ENCODE assay signal across 8 cellular contexts in the genomic region with DNA sequence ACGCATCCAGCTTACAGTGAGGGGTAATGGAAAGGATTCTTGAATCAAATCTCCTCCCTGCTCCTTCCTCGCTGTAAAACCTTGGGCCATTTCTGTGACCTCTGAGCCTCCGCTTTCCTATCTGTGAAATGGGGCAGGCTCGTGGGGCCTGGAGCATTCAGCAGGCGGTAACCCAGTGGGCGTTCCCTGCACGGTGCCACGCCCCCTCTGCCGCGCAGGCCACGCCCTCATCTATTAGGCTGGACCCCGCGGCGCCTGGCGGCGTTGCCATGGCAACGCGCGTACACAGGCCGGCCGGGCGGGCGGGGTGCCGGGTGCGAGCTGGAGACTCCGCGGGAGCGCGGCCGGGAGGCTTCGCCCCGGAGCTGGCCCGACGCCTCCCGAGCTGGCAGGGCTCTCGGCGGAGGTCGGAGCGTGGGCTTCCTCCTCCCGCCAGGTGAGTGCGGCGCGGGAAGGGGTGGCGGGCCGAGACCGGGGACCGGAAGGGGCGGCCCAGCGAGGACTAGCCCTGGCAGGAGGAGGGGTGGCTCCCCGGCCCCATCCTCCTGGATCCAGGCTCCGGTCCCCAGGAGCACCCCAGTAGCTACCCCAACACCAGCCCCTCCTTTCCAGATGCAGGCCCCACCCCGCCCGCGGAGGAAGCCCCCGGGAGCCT. TPM values are rescaled to one million over a fixed set of nuclear protein-coding genes. Genes with fewer than 3 reads are reported as not detected.
A peak's percentile ranks its signal among the peaks of the same experiment; 100 is the strongest.
DNase-seq lines count a peak whose midpoint lies in the region; ATAC-seq, FAIRE-seq and TF ChIP-seq lines count a peak whose summit lies in the region.

A gene (plus strand): TSS at position 264 of the 655 bp plus-strand sequence. CDS start 4,562 bp downstream, outside the sequence.

- ATAC-seq in GM19372 (IDR thresholded peaks at IDR 0.05; ENCODE audit: low read depth, unreplicated experiment) (peak; percentile 77), GM18520 (IDR thresholded peaks at IDR 0.05; ENCODE audit: unreplicated experiment) (no peak), GM21515 (IDR thresholded peaks at IDR 0.05; ENCODE audit: unreplicated experiment) (no peak)

- no peak within 1 kb of the TSS for H2BK20ac ChIP-seq in H1 (ENCODE audit: low read length)

- TF ChIP-seq CTCF in H1 (IDR thresholded peaks at IDR 0.05; ENCODE audit: control extremely low read depth in 1 of 3, insufficient read depth in 1 of 3, low read depth in 1 of 3, low read length in 3 of 3) = no peak

- H3K79me1 ChIP-seq in H1 (ENCODE audit: low read depth, low read length) = no peaks in the 10 kb centered on the region

- WGBS in H1 (ENCODE audit: extremely low coverage in 1 of 2, insufficient coverage in 1 of 2, insufficient read length in 1 of 2, insufficient replicate concordance in 2 of 2, low coverage in 1 of 2, low lambda C conversion rate in 2 of 2, missing lambda C conversion rate in 1 of 2), 2 experiments = 15% methylated on average over 21 of the region's 55 CpGs; no CpG with 5 or more reads in 1 of the 2 experiments

- no peak within 1 kb of the TSS for H3K14ac ChIP-seq in H1 (ENCODE audit: insufficient read length)

- no peak within 1 kb of the TSS for H2BK120ac ChIP-seq in H1 (replicated peaks; ENCODE audit: low read depth, low read length)

- H2BK12ac ChIP-seq in H1 (ENCODE audit: low read depth, low read length) = no peak within 1 kb of the TSS

- peak within 1 kb of the TSS; percentile 57 for H3K4ac ChIP-seq in H1 (replicated peaks; ENCODE audit: insufficient read length, low read depth, low read length)

- no peaks in the 10 kb centered on the region for H3K27me3 ChIP-seq in H1 (replicated peaks in 1 of 4; ENCODE audit: control insufficient read depth in 3 of 4, extremely low read depth in 1 of 4, insufficient read depth in 3 of 4, low read length in 3 of 4)

- H3K4me3 ChIP-seq in H1 (ENCODE audit: extremely low read depth in 1 of 4, insufficient read depth in 2 of 4, low read depth in 3 of 4, low read length in 4 of 4) = peak within 1 kb of the TSS; percentile 75 to 83 (median 77)

- no peak within 1 kb of the TSS for H3K23ac ChIP-seq in H1 (ENCODE audit: insufficient read length)

- no peak within 1 kb of the TSS for H4K91ac ChIP-seq in H1 (replicated peaks; ENCODE audit: insufficient read length, low read length)

- DNase-seq in NCI-H2081 treated with DMSO at 0.1 percent for 48 hours (lab: John Stamatoyannopoulos, UW) (peak; percentile 5), H1 (ENCODE audit: low read depth in 1 of 2, low spot score in 2 of 2) (peak; percentile 68 to 94), mesenteric fat pad (ENCODE audit: low spot score) (peak; percentile 88)
- peak; percentile 43 for DNase-seq in activated CD4-positive, alpha-beta memory T cell treated with anti-CD3 and anti-CD28 coated beads, Interleukin-2, amount 10 ng/mL, durations not matched to agents 7 days and 5 days
- DNase-seq in stimulated activated CD8-positive, alpha-beta memory T cell treated with anti-CD3 and anti-CD28 coated beads, Interleukin-7, amount 100 ng/mL, for 24 hours (ENCODE audit: low read depth) = peak; percentile 19

- H3K27ac Mint-ChIP-seq in activated CD4-positive, alpha-beta memory T cell treated with anti-CD3 and anti-CD28 coated beads, Interleukin-2, amount 10 ng/mL, durations not matched to agents 7 days and 5 days = no peak within 1 kb of the TSS

- H3K4me3 Mint-ChIP-seq in activated CD4-positive, alpha-beta memory T cell treated with anti-CD3 and anti-CD28 coated beads, Interleukin-2, amount 10 ng/mL, durations not matched to agents 7 days and 5 days = peak within 1 kb of the TSS; percentile 25

- no peaks in the 10 kb centered on the region for H3K79me2 ChIP-seq in H1 (ENCODE audit: control insufficient read depth in 1 of 2, insufficient read depth in 2 of 2, low read length in 2 of 2)

- H4K5ac ChIP-seq in H1 (ENCODE audit: insufficient read length, low read depth, low read length) = no peak within 1 kb of the TSS

- no peak for FAIRE-seq in H1 (lab: Jason Lieb, UNC)

- peak within 1 kb of the TSS; percentile 11; the same call in 1 of the 2 replicates for H2BK15ac ChIP-seq in H1 (ENCODE audit: low read length)

- H3K23me2 ChIP-seq in H1 (ENCODE audit: low read depth, low read length) = peaks cover 3% of the 10 kb centered on the region; the same call in 1 of the 2 replicates

- no peaks in the 10 kb centered on the region for H4K20me1 ChIP-seq in H1 (replicated peaks in 1 of 2; ENCODE audit: control insufficient read depth in 1 of 2, insufficient read depth in 2 of 2, low read length in 2 of 2)

- H3K4me2 ChIP-seq in H1 (ENCODE audit: insufficient read depth in 1 of 2, low read depth in 2 of 2, low read length in 2 of 2) = peak within 1 kb of the TSS; percentile 61 to 93

- peak within 1 kb of the TSS; percentile 77 for H4K8ac ChIP-seq in H1 (ENCODE audit: extremely low read depth, insufficient read depth, low read length)

- no peak for TF ChIP-seq POLR2A in H1 (IDR thresholded peaks at IDR 0.05; ENCODE audit: control extremely low read depth in 1 of 2, low read depth in 2 of 2, low read length in 2 of 2)

- TF ChIP-seq RAD21 in H1 (IDR thresholded peaks at IDR 0.05 in 1 of 2, conservative IDR thresholded peaks at IDR 0.05 in 1 of 2; ENCODE audit: low read depth in 2 of 2, low read length in 2 of 2) = no peak

- peak within 1 kb of the TSS; percentile 67; the same call in 1 of the 2 replicates for H3K27ac ChIP-seq in H1 (ENCODE audit: low read depth, low read length)

- no peak for TF ChIP-seq EP300 in H1 (IDR thresholded peaks at IDR 0.05; ENCODE audit: borderline replicate concordance in 1 of 2, low read depth in 2 of 2, low read length in 2 of 2)

- no peak within 1 kb of the TSS for H2AK5ac ChIP-seq in H1 (ENCODE audit: low read depth, low read length)

- no peaks in the 10 kb centered on the region for H3K36me3 ChIP-seq in H1 (ENCODE audit: control insufficient read depth in 2 of 4, insufficient read depth in 4 of 4, low read length in 3 of 4)

- no peak within 1 kb of the TSS for H3K18ac ChIP-seq in H1 (ENCODE audit: extremely low read depth, low read length)

- no peak within 1 kb of the TSS for H3K56ac ChIP-seq in H1 (replicated peaks; ENCODE audit: insufficient read length, low read depth, low read length)

- no peak within 1 kb of the TSS; the same call in 1 of the 2 replicates for H2BK5ac ChIP-seq in H1 (ENCODE audit: low read depth, low read length)

- CTCF ChIA-PET in activated CD4-positive, alpha-beta memory T cell treated with anti-CD3 and anti-CD28 coated beads, Interleukin-2, amount 10 ng/mL, durations not matched to agents 7 days and 5 days (lab: Charles Lee) = no interaction called here
- CTCF ChIA-PET in H1 (lab: Charles Lee; ENCODE audit: partially characterized antibody) = interaction anchor here (0.7 to 3.8 kb wide), 9 partner anchors 11 to 812 kb away, joined by 3 to 16 read pairs (median 3); no protein-coding TSS in a partner anchor

- peak within 1 kb of the TSS; percentile 55 for H2AFZ ChIP-seq in H1 (ENCODE audit: low read length)

- H3K4me1 ChIP-seq in H1 (replicated peaks in 1 of 4; ENCODE audit: control insufficient read depth in 3 of 4, insufficient read depth in 4 of 4, low read length in 3 of 4) = peaks cover 0 to 10% (median 2%) of the 10 kb centered on the region in 4 experiments; a peak in 5 of 7 replicates

- POLR2A ChIA-PET in activated CD4-positive, alpha-beta memory T cell treated with anti-CD3 and anti-CD28 coated beads, Interleukin-2, amount 10 ng/mL, durations not matched to agents 7 days and 5 days (lab: Charles Lee) = no interaction called here
- POLR2A ChIA-PET in H1 (lab: Charles Lee; ENCODE audit: partially characterized antibody) = interaction anchor here (0.6 to 1.2 kb wide), 2 partner anchors 9 to 69 kb away, joined by 3 to 4 read pairs; no protein-coding TSS in a partner anchor

- H3K4me1 Mint-ChIP-seq in activated CD4-positive, alpha-beta memory T cell treated with anti-CD3 and anti-CD28 coated beads, Interleukin-2, amount 10 ng/mL, durations not matched to agents 7 days and 5 days = peaks cover 45% of the 10 kb centered on the region

- H3K27me3 Mint-ChIP-seq in activated CD4-positive, alpha-beta memory T cell treated with anti-CD3 and anti-CD28 coated beads, Interleukin-2, amount 10 ng/mL, durations not matched to agents 7 days and 5 days = peaks cover 82% of the 10 kb centered on the region

- no peaks in the 10 kb centered on the region for H3K9me3 ChIP-seq in H1 (ENCODE audit: insufficient read depth in 2 of 2, low read depth in 1 of 2, low read length in 1 of 2)

- H3K36me3 Mint-ChIP-seq in activated CD4-positive, alpha-beta memory T cell treated with anti-CD3 and anti-CD28 coated beads, Interleukin-2, amount 10 ng/mL, durations not matched to agents 7 days and 5 days (ENCODE audit: low read depth) = peaks cover 5% of the 10 kb centered on the region

- peak within 1 kb of the TSS in 2 of 4 experiments; percentile 51 to 66; a peak in 4 of 7 replicates for H3K9ac ChIP-seq in H1 (replicated peaks in 1 of 4; ENCODE audit: extremely low read depth in 1 of 4, low read depth in 3 of 4, low read length in 3 of 4)

- peaks cover 15% of the 10 kb centered on the region for H3K9me3 Mint-ChIP-seq in activated CD4-positive, alpha-beta memory T cell treated with anti-CD3 and anti-CD28 coated beads, Interleukin-2, amount 10 ng/mL, durations not matched to agents 7 days and 5 days

TF ChIP-seq in H1, 55 proteins besides CTCF, POLR2A, EP300 and RAD21 (continues in another document):
- no peak for TF ChIP-seq TEAD4 (IDR thresholded peaks at IDR 0.05; ENCODE audit: low read depth, low read length)
- TF ChIP-seq YY1 (IDR thresholded peaks at IDR 0.05; ENCODE audit: low read depth, low read length) = peak; percentile 89
- TF ChIP-seq, protein P1, sequence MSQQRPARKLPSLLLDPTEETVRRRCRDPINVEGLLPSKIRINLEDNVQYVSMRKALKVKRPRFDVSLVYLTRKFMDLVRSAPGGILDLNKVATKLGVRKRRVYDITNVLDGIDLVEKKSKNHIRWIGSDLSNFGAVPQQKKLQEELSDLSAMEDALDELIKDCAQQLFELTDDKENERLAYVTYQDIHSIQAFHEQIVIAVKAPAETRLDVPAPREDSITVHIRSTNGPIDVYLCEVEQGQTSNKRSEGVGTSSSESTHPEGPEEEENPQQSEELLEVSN (IDR thresholded peaks at IDR 0.05) = no peak; the same call in 1 of the 2 replicates
- TF ChIP-seq CBX5 (IDR thresholded peaks at IDR 0.05; ENCODE audit: low read depth, low read length) = no peak
- no peak for TF ChIP-seq POU5F1 (IDR thresholded peaks at IDR 0.05; ENCODE audit: low read depth, low read length)

RNA-seq across cellular contexts. Expression of the gene that starts here (rescaled TPM):
- total RNA-seq in activated CD4-positive, alpha-beta memory T cell treated with anti-CD3 and anti-CD28 coated beads, Interleukin-2, amount 10 ng/mL, durations not matched to agents 7 days and 5 days = under 1 TPM in 1 of 2 experiments, not detected in 1; 0.18 TPM
- total RNA-seq in H1 (2021; fragmentation: NEBNext Ultra II Directional; extraction: Animal tissue kit (Norgen Biotek cat#: 25700)) = 0.69 and 1.5 TPM in 2 replicates
- polyA plus RNA-seq in H1 (2011; rRNA removed) = 0.39 TPM in 2 replicates
- 0.44 TPM for polyA plus RNA-seq in H1 (2011; cell fraction: cytosol; rRNA removed)
- 0.80 TPM for polyA plus RNA-seq in H1 (2011; cell fraction: nucleus; rRNA removed)
- 1.4 to 2.1 TPM (median 1.6 TPM) in 4 replicates for polyA plus RNA-seq in H1 (2012, experiment 1 of 2)
- polyA plus RNA-seq in H1 (2012, experiment 2 of 2) = 0.22 TPM
- polyA plus RNA-seq in H1 (2013, experiment 1 of 2) = 0.49 TPM
- polyA plus RNA-seq in H1 (2013, experiment 2 of 2) = 0.64 TPM
- 0.95 and 0.98 TPM in 2 replicates for polyA minus RNA-seq in H1 (2011; rRNA and poly(A)+ RNA removed)
- 4.1 TPM for polyA minus RNA-seq in H1 (2011; cell fraction: cytosol; rRNA and poly(A)+ RNA removed)
- polyA minus RNA-seq in H1 (2011; cell fraction: nucleus; rRNA and poly(A)+ RNA removed) = 0.40 TPM
- total RNA-seq in mesenteric fat pad = 0.55 TPM

Comparison
In these comparisons a context has a peak if more than half of its experiments do, and no peak if none do; other contexts are left out.
1. Peak in DNase-seq in activated CD4-positive, alpha-beta memory T cell treated with anti-CD3 and anti-CD28 coated beads, Interleukin-2, amount 10 ng/mL, durations not matched to agents 7 days and 5 days; RNA of the gene not detected or under 1 TPM.
2. Peak in DNase-seq in mesenteric fat pad; RNA of the gene not detected or under 1 TPM.
3. DNase-seq: peak in every context shown above with its lines; median percentile 88 in mesenteric fat pad; 81 in H1; 43 in activated CD4-positive, alpha-beta memory T cell treated with anti-CD3 and anti-CD28 coated beads, Interleukin-2, amount 10 ng/mL, durations not matched to agents 7 days and 5 days; 19 in stimulated activated CD8-positive, alpha-beta memory T cell treated with anti-CD3 and anti-CD28 coated beads, Interleukin-7, amount 100 ng/mL, for 24 hours; 5 in NCI-H2081 treated with DMSO at 0.1 percent for 48 hours.